In the genomic region with DNA sequence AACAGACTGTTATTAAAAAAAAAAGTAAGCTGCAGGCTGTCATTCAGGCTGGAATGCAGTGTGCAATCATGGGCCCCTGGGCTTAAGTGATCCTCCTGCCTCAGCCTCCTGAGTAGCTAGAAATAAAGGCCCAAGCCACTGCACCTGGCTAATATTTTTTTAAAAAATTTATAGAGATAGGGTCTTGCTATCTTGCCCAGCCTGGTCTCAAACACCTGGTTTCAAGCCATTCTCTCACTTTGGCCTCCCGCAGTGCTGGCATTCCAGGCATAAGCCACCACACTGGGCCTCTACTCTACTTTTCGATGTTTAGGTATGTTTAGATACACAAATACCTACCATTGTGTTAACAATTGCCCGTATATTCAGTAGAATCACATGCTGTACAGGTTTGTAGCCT, we compare ENCODE assay signal across 39 cellular contexts.
"Had no signal": no experiment of that assay in that cellular context is flagged by ENCODE, and none has a peak within 500 bp of the region (broad histone marks: within the 10 kb centered on the region; RNA-seq: fewer than 3 reads in every experiment).

No MANE protein-coding gene starts in this region.

- H3K4me1 Mint-ChIP-seq: activated naive CD4-positive, alpha-beta T cell treated with anti-CD3 and anti-CD28 coated beads, Interleukin-2, amount 10 ng/mL, durations not matched to agents 7 days and 5 days; activated naive CD4-positive, alpha-beta T cell treated with anti-CD3 and anti-CD28 coated beads, Interleukin-2, amount 50 U/mL, for 24 hours; activated naive CD8-positive, alpha-beta T cell treated with anti-CD3 and anti-CD28 coated beads for 36 hours; activated naive CD8-positive, alpha-beta T cell treated with anti-CD3 and anti-CD28 coated beads, Interleukin-2, amount 10 ng/mL, durations not matched to agents 7 days and 5 days; activated naive CD8-positive, alpha-beta T cell treated with anti-CD3 and anti-CD28 coated beads, Interleukin-2, amount 50 U/mL, for 24 hours; activated T-helper 17 cell treated with anti-CD3 and anti-CD28 coated beads, Interleukin-2, amount 50 U/mL, for 72 hours; brain; central memory CD8-positive, alpha-beta T cell had no signal

- H3K9me3 ChIP-seq: adrenal gland, ascending aorta, body of pancreas, breast epithelium had no signal

- H3K36me3 ChIP-seq: adrenal gland, ascending aorta, brain microvascular endothelial cell, cardiac muscle cell had no signal

- H3K4me1 ChIP-seq: adrenal gland, ascending aorta, body of pancreas, breast epithelium had no signal

- H3K9me3 Mint-ChIP-seq: activated naive CD4-positive, alpha-beta T cell treated with anti-CD3 and anti-CD28 coated beads for 36 hours; activated naive CD4-positive, alpha-beta T cell treated with anti-CD3 and anti-CD28 coated beads, Interleukin-2, amount 10 ng/mL, durations not matched to agents 7 days and 5 days; activated naive CD4-positive, alpha-beta T cell treated with anti-CD3 and anti-CD28 coated beads, Interleukin-2, amount 50 U/mL, for 24 hours; activated naive CD4-positive, alpha-beta T cell treated with anti-CD3 and anti-CD28 coated beads, Interleukin-2, amount 50 U/mL, for 72 hours; activated naive CD8-positive, alpha-beta T cell treated with anti-CD3 and anti-CD28 coated beads for 36 hours; activated naive CD8-positive, alpha-beta T cell treated with anti-CD3 and anti-CD28 coated beads, Interleukin-2, amount 10 ng/mL, durations not matched to agents 7 days and 5 days; activated naive CD8-positive, alpha-beta T cell treated with anti-CD3 and anti-CD28 coated beads, Interleukin-2, amount 50 U/mL, for 24 hours; activated T-cell treated with anti-CD3 and anti-CD28 coated beads, Interleukin-2, amount 50 U/mL, for 24 hours; activated T-cell treated with anti-CD3 and anti-CD28 coated beads, Interleukin-2, amount 50 U/mL, for 4 hours; activated T-cell treated with anti-CD3 and anti-CD28 coated beads, Interleukin-2, amount 50 U/mL, for 72 hours; activated T-helper 1 cell treated with anti-CD3 and anti-CD28 coated beads, Interleukin-12 subunit alpha, Interleukin-12 subunit beta, Interleukin-2, Interleukin-4 antibody, amounts not matched to agents 30 ng/mL and 10 ng/mL and 1 ng/mL, durations not matched to agents 14 hours and 24 hours and 36 hours; activated T-helper 17 cell treated with anti-CD3 and anti-CD28 coated beads, Interleukin-2, amount 50 U/mL, for 72 hours; activated T-helper 2 cell treated with anti-CD3 and anti-CD28 coated beads, Interferon-gamma antibody, Interleukin-2, Interleukin-4, amounts not matched to agents 10 μg/mL and 5 μg/mL and 100 μg/mL, durations not matched to agents 14 hours and 24 hours and 36 hours; central memory CD8-positive, alpha-beta T cell had no signal

- H3K4me3 ChIP-seq: adrenal gland, ascending aorta, body of pancreas, breast epithelium, cardiac muscle cell had no signal

- H3K4me3 Mint-ChIP-seq: activated naive CD4-positive, alpha-beta T cell treated with anti-CD3 and anti-CD28 coated beads for 36 hours; activated naive CD4-positive, alpha-beta T cell treated with anti-CD3 and anti-CD28 coated beads, Interleukin-2, amount 10 ng/mL, durations not matched to agents 7 days and 5 days; activated naive CD4-positive, alpha-beta T cell treated with anti-CD3 and anti-CD28 coated beads, Interleukin-2, amount 50 U/mL, for 24 hours; activated naive CD8-positive, alpha-beta T cell; activated naive CD8-positive, alpha-beta T cell treated with anti-CD3 and anti-CD28 coated beads for 36 hours; activated naive CD8-positive, alpha-beta T cell treated with anti-CD3 and anti-CD28 coated beads, Interleukin-2, amount 10 ng/mL, durations not matched to agents 7 days and 5 days; activated naive CD8-positive, alpha-beta T cell treated with anti-CD3 and anti-CD28 coated beads, Interleukin-2, amount 50 U/mL, for 24 hours; activated T-cell treated with anti-CD3 and anti-CD28 coated beads, Interleukin-2, amount 50 U/mL, for 24 hours; activated T-cell treated with anti-CD3 and anti-CD28 coated beads, Interleukin-2, amount 50 U/mL, for 4 hours; activated T-cell treated with anti-CD3 and anti-CD28 coated beads, Interleukin-2, amount 50 U/mL, for 72 hours; activated T-helper 1 cell treated with anti-CD3 and anti-CD28 coated beads, Interleukin-12 subunit alpha, Interleukin-12 subunit beta, Interleukin-2, Interleukin-4 antibody, amounts not matched to agents 30 ng/mL and 10 ng/mL and 1 ng/mL, durations not matched to agents 14 hours and 24 hours and 36 hours; activated T-helper 17 cell treated with anti-CD3 and anti-CD28 coated beads, Interleukin-2, amount 50 U/mL, for 72 hours; brain; central memory CD8-positive, alpha-beta T cell had no signal

- H3K27ac Mint-ChIP-seq: activated naive CD4-positive, alpha-beta T cell treated with anti-CD3 and anti-CD28 coated beads for 36 hours; activated naive CD4-positive, alpha-beta T cell treated with anti-CD3 and anti-CD28 coated beads, Interleukin-2, amount 10 ng/mL, durations not matched to agents 7 days and 5 days; activated naive CD4-positive, alpha-beta T cell treated with anti-CD3 and anti-CD28 coated beads, Interleukin-2, amount 50 U/mL, for 24 hours; activated naive CD4-positive, alpha-beta T cell treated with anti-CD3 and anti-CD28 coated beads, Interleukin-2, amount 50 U/mL, for 72 hours; activated naive CD8-positive, alpha-beta T cell; activated naive CD8-positive, alpha-beta T cell treated with anti-CD3 and anti-CD28 coated beads for 36 hours; activated naive CD8-positive, alpha-beta T cell treated with anti-CD3 and anti-CD28 coated beads, Interleukin-2, amount 10 ng/mL, durations not matched to agents 7 days and 5 days; activated naive CD8-positive, alpha-beta T cell treated with anti-CD3 and anti-CD28 coated beads, Interleukin-2, amount 50 U/mL, for 24 hours; activated T-cell treated with anti-CD3 and anti-CD28 coated beads, Interleukin-2, amount 50 U/mL, for 24 hours; activated T-cell treated with anti-CD3 and anti-CD28 coated beads, Interleukin-2, amount 50 U/mL, for 72 hours; activated T-helper 1 cell treated with anti-CD3 and anti-CD28 coated beads, Interleukin-12 subunit alpha, Interleukin-12 subunit beta, Interleukin-2, Interleukin-4 antibody, amounts not matched to agents 30 ng/mL and 10 ng/mL and 1 ng/mL, durations not matched to agents 14 hours and 24 hours and 36 hours; activated T-helper 17 cell treated with anti-CD3 and anti-CD28 coated beads, Interleukin-2, amount 50 U/mL, for 72 hours; activated T-helper 2 cell treated with anti-CD3 and anti-CD28 coated beads, Interferon-gamma antibody, Interleukin-2, Interleukin-4, amounts not matched to agents 10 μg/mL and 5 μg/mL and 100 μg/mL, durations not matched to agents 14 hours and 24 hours and 36 hours; brain had no signal

- ATAC-seq: activated naive CD4-positive, alpha-beta T cell treated with anti-CD3 and anti-CD28 coated beads, Interleukin-2, amount 50 U/mL, for 72 hours; activated naive CD8-positive, alpha-beta T cell treated with anti-CD3 and anti-CD28 coated beads, Interleukin-2, amount 50 U/mL, for 24 hours; activated T-cell treated with anti-CD3 and anti-CD28 coated beads, Interleukin-2, amount 50 U/mL, for 4 hours; activated T-cell treated with anti-CD3 and anti-CD28 coated beads, Interleukin-2, amount 50 U/mL, for 72 hours; activated T-helper 17 cell treated with anti-CD3 and anti-CD28 coated beads, Interleukin-2, amount 50 U/mL, for 72 hours; body of pancreas had no signal

- H3K27ac ChIP-seq: adrenal gland, ascending aorta, body of pancreas, brain microvascular endothelial cell, breast epithelium, cardiac muscle cell had no signal

- H3K27me3 ChIP-seq: ascending aorta, body of pancreas, brain microvascular endothelial cell, breast epithelium, cardiac muscle cell had no signal

- FAIRE-seq: astrocyte, bronchial epithelial cell had no signal

- DNase-seq: activated effector memory CD4-positive, alpha-beta T cell treated with anti-CD3 and anti-CD28 coated beads, Interleukin-2, amount 50 U/mL, for 16 hours; activated effector memory CD4-positive, alpha-beta T cell treated with Interleukin-2 at 50 U/mL for 16 hours; activated gamma-delta T cell; activated gamma-delta T cell treated with Interleukin-2 at 50 U/mL for 16 hours; activated naive CD4-positive, alpha-beta T cell; activated naive CD4-positive, alpha-beta T cell treated with anti-CD3 and anti-CD28 coated beads for 36 hours; activated naive CD4-positive, alpha-beta T cell treated with anti-CD3 and anti-CD28 coated beads, Interleukin-2, amount 10 ng/mL, durations not matched to agents 7 days and 5 days; activated naive CD4-positive, alpha-beta T cell treated with anti-CD3 and anti-CD28 coated beads, Interleukin-2, amount 50 U/mL, for 16 hours; activated naive CD4-positive, alpha-beta T cell treated with Interleukin-2 at 50 U/mL for 16 hours; activated naive CD8-positive, alpha-beta T cell treated with anti-CD3 and anti-CD28 coated beads for 36 hours; activated naive CD8-positive, alpha-beta T cell treated with anti-CD3 and anti-CD28 coated beads, Interleukin-2, amount 10 ng/mL, durations not matched to agents 7 days and 5 days; activated naive CD8-positive, alpha-beta T cell treated with anti-CD3 and anti-CD28 coated beads, Interleukin-2, amount 50 U/mL, for 24 hours; activated T-cell treated with anti-CD3 and anti-CD28 coated beads, Interleukin-2, amount 50 U/mL, for 24 hours; activated T-cell treated with anti-CD3 and anti-CD28 coated beads, Interleukin-2, amount 50 U/mL, for 4 hours; activated T-cell treated with anti-CD3 and anti-CD28 coated beads, Interleukin-2, amount 50 U/mL, for 48 hours; activated T-cell treated with anti-CD3 and anti-CD28 coated beads, Interleukin-2, amount 50 U/mL, for 72 hours; adrenal gland; amniotic stem cell; amygdala; anterior cingulate cortex; aorta; body of pancreas; brain microvascular endothelial cell; caudate nucleus; central memory CD4-positive, alpha-beta T cell; cerebellar nuclear complex had no signal

- H3K36me3 Mint-ChIP-seq: activated naive CD4-positive, alpha-beta T cell treated with anti-CD3 and anti-CD28 coated beads, Interleukin-2, amount 10 ng/mL, durations not matched to agents 7 days and 5 days; activated naive CD4-positive, alpha-beta T cell treated with anti-CD3 and anti-CD28 coated beads, Interleukin-2, amount 50 U/mL, for 24 hours; activated naive CD4-positive, alpha-beta T cell treated with anti-CD3 and anti-CD28 coated beads, Interleukin-2, amount 50 U/mL, for 72 hours; activated naive CD8-positive, alpha-beta T cell; activated naive CD8-positive, alpha-beta T cell treated with anti-CD3 and anti-CD28 coated beads for 36 hours; activated naive CD8-positive, alpha-beta T cell treated with anti-CD3 and anti-CD28 coated beads, Interleukin-2, amount 10 ng/mL, durations not matched to agents 7 days and 5 days; brain had no signal
